29 cellular contexts compared by ENCODE assay signal in the genomic region with DNA sequence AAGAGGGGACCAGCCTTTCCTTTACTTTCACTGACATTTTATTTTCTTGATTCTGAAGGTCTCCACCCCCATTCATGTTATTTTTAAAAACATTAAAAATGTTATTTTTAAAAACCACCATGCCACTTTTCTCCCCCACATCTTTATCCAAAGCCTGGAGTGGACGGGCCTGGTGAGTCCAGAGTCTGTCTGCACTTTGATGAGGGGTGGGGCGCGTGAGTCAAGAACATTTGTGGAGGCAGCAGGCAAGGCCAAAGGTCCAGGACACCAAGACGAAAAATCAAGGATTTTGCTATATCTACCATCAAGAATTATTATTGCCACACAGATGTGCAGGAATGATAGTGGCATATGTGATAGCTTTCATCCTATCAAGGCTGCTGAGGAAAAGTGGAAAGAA.
"Had no signal": no experiment of that assay in that cellular context is flagged by ENCODE, and none has a peak within 500 bp of the region (broad histone marks: within the 10 kb centered on the region; RNA-seq: fewer than 3 reads in every experiment).

No MANE protein-coding gene starts in this region.

- H3K36me3 ChIP-seq: ascending aorta, breast epithelium, cardiac muscle cell, esophagus squamous epithelium, gastroesophageal sphincter, WERI-Rb-1 had no signal

- DNase-seq: activated B cell treated with CpG ODN at 0.5 μM for 24 hours; activated CD4-positive, alpha-beta memory T cell treated with anti-CD3 and anti-CD28 coated beads for 36 hours; activated CD4-positive, alpha-beta T cell treated with anti-CD3 and anti-CD28 coated beads for 48 hours; activated CD4-positive, alpha-beta T cell treated with anti-CD3 and anti-CD28 coated beads, Interleukin-2, amount 50 U/mL, for 1 hour; activated CD8-positive, alpha-beta memory T cell treated with anti-CD3 and anti-CD28 coated beads, Interleukin-2, amount 10 ng/mL, durations not matched to agents 7 days and 5 days; activated CD8-positive, alpha-beta memory T cell treated with anti-CD3 and anti-CD28 coated beads, Interleukin-2, amount 50 U/mL, for 4 hours; activated CD8-positive, alpha-beta T cell treated with anti-CD3 and anti-CD28 coated beads, Interleukin-2, amount 10 ng/mL, durations not matched to agents 7 days and 5 days; activated gamma-delta T cell; activated naive CD4-positive, alpha-beta T cell; activated naive CD4-positive, alpha-beta T cell treated with anti-CD3 and anti-CD28 coated beads, Interleukin-2, amount 10 ng/mL, durations not matched to agents 7 days and 5 days; activated naive CD8-positive, alpha-beta T cell treated with anti-CD3 and anti-CD28 coated beads, Interleukin-2, amount 10 ng/mL, durations not matched to agents 7 days and 5 days; activated T-cell treated with anti-CD3 and anti-CD28 coated beads, Interleukin-2, amount 50 U/mL, for 1 hour; activated T-cell treated with anti-CD3 and anti-CD28 coated beads, Interleukin-2, amount 50 U/mL, for 48 hours; central memory CD4-positive, alpha-beta T cell; cerebellar nuclear complex; cortex of kidney; dermis blood vessel endothelial cell; effector CD8-positive, alpha-beta T cell; esophagus squamous epithelium; foreskin melanocyte; T-helper 9 cell; WERI-Rb-1 had no signal

- H3K4me3 ChIP-seq: ascending aorta, breast epithelium, cardiac muscle cell, esophagus squamous epithelium, gastroesophageal sphincter had no signal

- H3K4me1 ChIP-seq: ascending aorta, breast epithelium, gastroesophageal sphincter had no signal

- H3K9me3 ChIP-seq: ascending aorta, breast epithelium, esophagus squamous epithelium, gastroesophageal sphincter had no signal

- H3K27ac ChIP-seq: ascending aorta, breast epithelium, cardiac muscle cell, epithelial cell of prostate, esophagus squamous epithelium, gastroesophageal sphincter, WERI-Rb-1 had no signal

- ATAC-seq: activated CD4-positive, CD25-positive, alpha-beta regulatory T cell treated with anti-CD3 and anti-CD28 coated beads, Interleukin-2, amount 50 U/mL, for 24 hours; activated CD8-positive, alpha-beta memory T cell treated with anti-CD3 and anti-CD28 coated beads, Interleukin-2, amount 10 ng/mL, durations not matched to agents 7 days and 5 days; activated CD8-positive, alpha-beta T cell treated with anti-CD3 and anti-CD28 coated beads, Interleukin-2, amount 10 ng/mL, durations not matched to agents 7 days and 5 days; activated naive CD4-positive, alpha-beta T cell treated with anti-CD3 and anti-CD28 coated beads, Interleukin-2, amount 50 U/mL, for 72 hours; gastroesophageal sphincter had no signal

- H3K27me3 ChIP-seq: ascending aorta, breast epithelium, cardiac muscle cell, esophagus squamous epithelium, gastroesophageal sphincter had no signal
